In genomic region chr10:19041176-19041575, GRCh38 we compare ENCODE assay signal across 1 cellular context.
TF ChIP-seq lines count a peak whose summit lies in the region.

No MANE protein-coding gene starts in this region.

TF ChIP-seq in HepG2, 621 proteins besides CTCF, POLR2A, EP300 and RAD21 (continued from another document):
- TF ChIP-seq ZNF510 (CRISPR knock-in tag; IDR thresholded peaks at IDR 0.05; ENCODE audit: low read depth) (no peak), MBNL3 (CRISPR knock-in tag; conservative IDR thresholded peaks at IDR 0.05) (no peak)
